ENCODE assay signal across 8 cellular contexts in genomic region chr6:28349344-28349891, GRCh38. TPM values are rescaled to one million over a fixed set of nuclear protein-coding genes. Genes with fewer than 3 reads are reported as not detected.
A peak's percentile ranks its signal among the peaks of the same experiment; 100 is the strongest.
DNase-seq lines count a peak whose midpoint lies in the region; ATAC-seq and TF ChIP-seq lines count a peak whose summit lies in the region.

No MANE protein-coding gene starts in this region.

- no peak for TF ChIP-seq CTCF in GM06990 (IDR thresholded peaks at IDR 0.05; ENCODE audit: insufficient read depth, low read length, poor library complexity, severe bottlenecking)
- TF ChIP-seq CTCF in colonic mucosa (IDR thresholded peaks at IDR 0.05): no peak

- peak overlapping the region; percentile 75 to 93 for H3K27ac Mint-ChIP-seq in natural killer cell treated with Interleukin-12 subunit alpha and Interleukin-12 subunit beta and Interleukin-15 and Interleukin-18, amount 100 ng/mL, for 72 hours

- H3K4me1 Mint-ChIP-seq in natural killer cell treated with Interleukin-12 subunit alpha and Interleukin-12 subunit beta and Interleukin-15 and Interleukin-18, amount 100 ng/mL, for 72 hours (ENCODE audit: low read depth in 2 of 2): peaks cover 18 to 29% of the 10 kb centered on the region in 2 donors

- H3K4me3 Mint-ChIP-seq in natural killer cell treated with Interleukin-12 subunit alpha and Interleukin-12 subunit beta and Interleukin-15 and Interleukin-18, amount 100 ng/mL, for 72 hours: peak overlapping the region; percentile 93

- H3K36me3 ChIP-seq in GM06990 (ENCODE audit: control insufficient read depth, insufficient read depth, low read length) (no peaks in the 10 kb centered on the region), colonic mucosa (no peaks in the 10 kb centered on the region)

- H3K36me3 Mint-ChIP-seq in natural killer cell treated with Interleukin-12 subunit alpha and Interleukin-12 subunit beta and Interleukin-15 and Interleukin-18, amount 100 ng/mL, for 72 hours: no peaks in the 10 kb centered on the region

- H3K9ac ChIP-seq in colonic mucosa (ENCODE audit: low read depth in 2 of 2, low read length in 2 of 2): peak overlapping the region; percentile 81 to 91

- H3K27me3 ChIP-seq in GM06990 (replicated peaks; ENCODE audit: control insufficient read depth, insufficient read depth, low read length) (no peaks in the 10 kb centered on the region), colonic mucosa (no peaks in the 10 kb centered on the region)

- no peaks in the 10 kb centered on the region for H3K9me3 Mint-ChIP-seq in natural killer cell treated with Interleukin-12 subunit alpha and Interleukin-12 subunit beta and Interleukin-15 and Interleukin-18, amount 100 ng/mL, for 72 hours

- intact Hi-C loops in colonic mucosa (cut with DNase I): no loop called here

- DNase-seq in GM06990 (ENCODE audit: extremely low read depth, insufficient read length): no peak
- DNase-seq in colonic mucosa: no peak
- DNase-seq in natural killer cell treated with Interleukin-12 subunit alpha and Interleukin-12 subunit beta and Interleukin-15 and Interleukin-18, amount 100 ng/mL, for 72 hours (ENCODE audit: low spot score): no peak

- H3K27me3 Mint-ChIP-seq in natural killer cell treated with Interleukin-12 subunit alpha and Interleukin-12 subunit beta and Interleukin-15 and Interleukin-18, amount 100 ng/mL, for 72 hours: peaks cover 8 to 15% of the 10 kb centered on the region in 2 donors

- H3K9me3 ChIP-seq in colonic mucosa: no peaks in the 10 kb centered on the region

- peaks cover 4% of the 10 kb centered on the region for H3K4me1 ChIP-seq in colonic mucosa

- ATAC-seq in HG03460 (IDR thresholded peaks at IDR 0.05; ENCODE audit: unreplicated experiment): peak; percentile 8
- ATAC-seq in natural killer cell treated with Interleukin-12 subunit alpha and Interleukin-12 subunit beta and Interleukin-15 and Interleukin-18, amount 100 ng/mL, for 72 hours: no peak
- no peak for ATAC-seq in GM21381 (IDR thresholded peaks at IDR 0.05; ENCODE audit: unreplicated experiment)
- ATAC-seq in HG03342 (IDR thresholded peaks at IDR 0.05; ENCODE audit: unreplicated experiment): no peak
- no peak for ATAC-seq in HG02938 (IDR thresholded peaks at IDR 0.05; ENCODE audit: unreplicated experiment)
- no peak for ATAC-seq in GM19023 (IDR thresholded peaks at IDR 0.05; ENCODE audit: unreplicated experiment)

- H3K4me3 ChIP-seq in GM06990 (replicated peaks; ENCODE audit: low read depth, low read length): peak overlapping the region; percentile 70
- H3K4me3 ChIP-seq in colonic mucosa: peak overlapping the region; percentile 69

- peak overlapping the region; percentile 43 for H3K27ac ChIP-seq in colonic mucosa

RNA-seq across cellular contexts. Expression of gene ZKSCAN3, which starts 0.3 kb away (rescaled TPM):
- 1 to 10 TPM; 4.9 to 6.1 TPM for total RNA-seq in colonic mucosa
- total RNA-seq in natural killer cell treated with Interleukin-12 subunit alpha and Interleukin-12 subunit beta and Interleukin-15 and Interleukin-18, amount 100 ng/mL, for 72 hours: 1 to 10 TPM; 3.1 to 4.6 TPM

RNA-seq across cellular contexts. Expression of gene ZSCAN31, which starts 13.5 kb away (rescaled TPM):
- total RNA-seq in colonic mucosa: 1 to 10 TPM; 6.6 to 7.0 TPM
- 1 to 10 TPM in 1 of 2 donors, under 1 TPM in 1; 0.40 to 2.0 TPM for total RNA-seq in natural killer cell treated with Interleukin-12 subunit alpha and Interleukin-12 subunit beta and Interleukin-15 and Interleukin-18, amount 100 ng/mL, for 72 hours

RNA-seq across cellular contexts. Expression of gene ZSCAN12, which starts 50.1 kb away (rescaled TPM):
- 1 to 10 TPM; 4.5 to 4.9 TPM for total RNA-seq in colonic mucosa
- 1 to 10 TPM; 6.9 to 9.9 TPM for total RNA-seq in natural killer cell treated with Interleukin-12 subunit alpha and Interleukin-12 subunit beta and Interleukin-15 and Interleukin-18, amount 100 ng/mL, for 72 hours
